11 cellular contexts compared by ENCODE assay signal in genomic region chr10:69332278-69333010, GRCh38.
A peak's percentile ranks its signal among the peaks of the same experiment; 100 is the strongest.
DNase-seq lines count a peak whose midpoint lies in the region; ATAC-seq and TF ChIP-seq lines count a peak whose summit lies in the region.
"Had no signal": no experiment of that assay in that cellular context is flagged by ENCODE, and none has a peak within 500 bp of the region (broad histone marks: within the 10 kb centered on the region; RNA-seq: fewer than 3 reads in every experiment).

No MANE protein-coding gene starts in this region.

- DNase-seq in MV-4-11 (lab: John Stamatoyannopoulos, UW) (peak; percentile 31), T-helper 9 cell (no peak), medulla oblongata (ENCODE audit: extremely low spot score) (no peak), middle frontal gyrus (ENCODE audit: extremely low spot score, low spot score) (no peak), superior temporal gyrus (ENCODE audit: extremely low spot score) (no peak)
- DNase-seq in effector memory CD8-positive, alpha-beta T cell = no peak
- DNase-seq: activated CD4-positive, alpha-beta memory T cell treated with anti-CD3 and anti-CD28 coated beads, Interleukin-2, amount 10 ng/mL, durations not matched to agents 7 days and 5 days; CD8-positive, alpha-beta T cell; NCI-H187 had no signal

- no peaks in the 10 kb centered on the region for H3K27me3 Mint-ChIP-seq in effector memory CD8-positive, alpha-beta T cell
- H3K27me3 Mint-ChIP-seq in nephron (ENCODE audit: low read depth) = no peaks in the 10 kb centered on the region
- H3K27me3 Mint-ChIP-seq: activated CD4-positive, alpha-beta memory T cell treated with anti-CD3 and anti-CD28 coated beads, Interleukin-2, amount 10 ng/mL, durations not matched to agents 7 days and 5 days had no signal

- no peak for ATAC-seq in effector memory CD8-positive, alpha-beta T cell (replicated peaks)
- ATAC-seq: CD8-positive, alpha-beta T cell had no signal

- peaks cover 28% of the 10 kb centered on the region for H3K36me3 Mint-ChIP-seq in effector memory CD8-positive, alpha-beta T cell (ENCODE audit: insufficient read depth)
- H3K36me3 Mint-ChIP-seq in nephron (ENCODE audit: low read depth) = peaks cover 3% of the 10 kb centered on the region

- peak overlapping the region; percentile 55 for H3K4me2 ChIP-seq in BLaER1

- H3K36me3 ChIP-seq in BLaER1 = peaks cover 41% of the 10 kb centered on the region

- H3K9me3 ChIP-seq in BLaER1 = no peaks in the 10 kb centered on the region

- H4K20me1 ChIP-seq in BLaER1 = peaks cover 6% of the 10 kb centered on the region; the same call in 1 of the 2 replicates

- no peak overlapping the region for H3K4me3 Mint-ChIP-seq in effector memory CD8-positive, alpha-beta T cell
- no peak overlapping the region for H3K4me3 Mint-ChIP-seq in nephron
- H3K4me3 Mint-ChIP-seq: activated CD4-positive, alpha-beta memory T cell treated with anti-CD3 and anti-CD28 coated beads, Interleukin-2, amount 10 ng/mL, durations not matched to agents 7 days and 5 days; CD8-positive, alpha-beta T cell had no signal

- H3K27ac ChIP-seq in BLaER1 = no peak overlapping the region

- no peak for TF ChIP-seq CTCF in nephron (IDR thresholded peaks at IDR 0.05; ENCODE audit: unreplicated experiment in 3 of 3)

- H3K9ac ChIP-seq in BLaER1 = no peak overlapping the region

- no peak overlapping the region for H3K4me3 ChIP-seq in BLaER1

- no peaks in the 10 kb centered on the region for H3K27me3 ChIP-seq in BLaER1

- H3K4me1 ChIP-seq in BLaER1 = peaks cover 65% of the 10 kb centered on the region

- H3K27ac Mint-ChIP-seq in effector memory CD8-positive, alpha-beta T cell = peak overlapping the region; percentile 3 to 31
- H3K27ac Mint-ChIP-seq in nephron = peak overlapping the region; percentile 16 to 82 (median 37)
- H3K27ac Mint-ChIP-seq: activated CD4-positive, alpha-beta memory T cell treated with anti-CD3 and anti-CD28 coated beads, Interleukin-2, amount 10 ng/mL, durations not matched to agents 7 days and 5 days; CD8-positive, alpha-beta T cell had no signal

- no peaks in the 10 kb centered on the region for H3K9me3 Mint-ChIP-seq in effector memory CD8-positive, alpha-beta T cell
- H3K9me3 Mint-ChIP-seq in nephron = no peaks in the 10 kb centered on the region
- H3K9me3 Mint-ChIP-seq: activated CD4-positive, alpha-beta memory T cell treated with anti-CD3 and anti-CD28 coated beads, Interleukin-2, amount 10 ng/mL, durations not matched to agents 7 days and 5 days; CD8-positive, alpha-beta T cell had no signal

- peaks cover 52 to 60% of the 10 kb centered on the region in 2 donors for H3K4me1 Mint-ChIP-seq in effector memory CD8-positive, alpha-beta T cell (ENCODE audit: low read depth in 2 of 2)
- peaks cover 42% of the 10 kb centered on the region for H3K4me1 Mint-ChIP-seq in nephron
